In genomic region chr16:65910291-65910690, GRCh38 we compare ENCODE assay signal across 23 cellular contexts.
"Had no signal": no experiment of that assay in that cellular context is flagged by ENCODE, and none has a peak within 500 bp of the region (broad histone marks: within the 10 kb centered on the region; RNA-seq: fewer than 3 reads in every experiment).

No MANE protein-coding gene starts in this region.

- H3K4me1 ChIP-seq: SJSA1 had no signal

- H3K36me3 ChIP-seq: SJSA1 had no signal

- H3K4me3 ChIP-seq: SJSA1, SK-N-MC had no signal

- FAIRE-seq: HepG2, RCC 7860 had no signal

- H3K9me3 ChIP-seq: SJSA1 had no signal

- H3K27ac ChIP-seq: SJSA1, SK-N-MC had no signal

- DNase-seq: IMR-90, Karpas-422, KG1, MM.1S, NCI-H1092 treated with DMSO at 0.1 percent for 48 hours, NCI-H1436, NCI-H187, NCI-H2029, NCI-H2081 treated with DMSO at 0.1 percent for 48 hours, NCI-H2171, NCI-H226, NCI-H446, NCI-H510A, NCI-H524 treated with DMSO at 0.1 percent for 48 hours, NCI-H69, NCI-H774, Right ventricle myocardium superior, RPMI8226, SIG-M5 had no signal

- H3K27me3 ChIP-seq: SJSA1 had no signal
